14 cellular contexts compared by ENCODE assay signal in genomic region chr12:43883311-43883710, GRCh38.
"Had no signal": no experiment of that assay in that cellular context is flagged by ENCODE, and none has a peak within 500 bp of the region (broad histone marks: within the 10 kb centered on the region; RNA-seq: fewer than 3 reads in every experiment).

No MANE protein-coding gene starts in this region.

- H3K27ac Mint-ChIP-seq: immature natural killer cell; naive thymus-derived CD4-positive, alpha-beta T cell had no signal

- H3K27me3 ChIP-seq: dorsolateral prefrontal cortex, neutrophil, tibial artery, upper lobe of left lung, uterus had no signal

- H3K27ac ChIP-seq: neutrophil, tibial artery, upper lobe of left lung, uterus had no signal

- H3K4me1 Mint-ChIP-seq: immature natural killer cell had no signal

- H3K4me1 ChIP-seq: tibial artery, upper lobe of left lung, uterus had no signal

- H3K9me3 Mint-ChIP-seq: immature natural killer cell; naive thymus-derived CD4-positive, alpha-beta T cell had no signal

- H3K27me3 Mint-ChIP-seq: naive thymus-derived CD4-positive, alpha-beta T cell had no signal

- H3K4me3 Mint-ChIP-seq: immature natural killer cell; naive thymus-derived CD4-positive, alpha-beta T cell had no signal

- H3K36me3 Mint-ChIP-seq: immature natural killer cell; naive thymus-derived CD4-positive, alpha-beta T cell had no signal

- DNase-seq: cortex of kidney; dorsolateral prefrontal cortex; effector CD8-positive, alpha-beta T cell; kidney; left colon; left ventricle myocardium superior; right cardiac atrium; stimulated activated naive CD8-positive, alpha-beta T cell treated with anti-CD3 and anti-CD28 coated beads, Interleukin-15, Interleukin-2, amounts not matched to agents 100 U/mL and 50 U/mL, for 24 hours; tibial artery; upper lobe of left lung; uterus had no signal
